ENCODE assay signal across 23 cellular contexts in the genomic region with DNA sequence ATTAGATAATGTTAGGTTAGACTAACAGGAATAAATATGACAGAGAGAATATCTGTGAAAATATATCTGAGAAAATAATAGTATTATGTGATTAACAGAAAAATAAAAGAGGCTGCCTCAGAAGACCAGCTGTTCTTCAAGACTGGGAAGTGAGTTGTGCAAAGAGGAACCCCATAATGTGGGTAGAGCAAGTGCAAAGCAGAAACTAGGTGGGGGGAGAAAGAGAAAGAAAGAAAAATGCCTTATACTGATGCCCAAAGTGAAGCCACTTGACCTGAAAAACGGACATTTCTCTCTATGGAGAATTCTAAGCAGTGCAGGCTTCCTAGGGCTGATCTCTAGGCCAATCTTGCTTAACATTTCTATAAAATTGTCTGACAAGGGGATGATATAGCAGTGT. TPM values are rescaled to one million over a fixed set of nuclear protein-coding genes. Genes with fewer than 3 reads are reported as not detected.
"Had no signal": no experiment of that assay in that cellular context is flagged by ENCODE, and none has a peak within 500 bp of the region (broad histone marks: within the 10 kb centered on the region; RNA-seq: fewer than 3 reads in every experiment).

No MANE protein-coding gene starts in this region.

- ATAC-seq: activated T-cell treated with anti-CD3 and anti-CD28 coated beads, Interleukin-2, amount 50 U/mL, for 4 hours; WTC11 had no signal

- H2AFZ ChIP-seq: PC-9 had no signal

- H3K4me3 ChIP-seq: PC-9, SK-N-MC had no signal

- DNase-seq: activated CD4-positive, alpha-beta memory T cell treated with anti-CD3 and anti-CD28 coated beads for 36 hours; activated CD4-positive, alpha-beta T cell treated with anti-CD3 and anti-CD28 coated beads for 48 hours; activated CD4-positive, CD25-positive, alpha-beta regulatory T cell treated with anti-CD3 and anti-CD28 coated beads, Interleukin-2, amount 50 U/mL, for 72 hours; activated CD8-positive, alpha-beta memory T cell treated with anti-CD3 and anti-CD28 coated beads for 24 hours; activated gamma-delta T cell; activated naive CD4-positive, alpha-beta T cell treated with anti-CD3 and anti-CD28 coated beads for 36 hours; activated T-cell treated with anti-CD3 and anti-CD28 coated beads, Interleukin-2, amount 50 U/mL, for 4 hours; amygdala; cerebellar nuclear complex; IMR-90; KBM-7; NCI-H1105 treated with DMSO at 0.1 percent for 48 hours; NCI-H1436 treated with DMSO at 0.1 percent for 48 hours; NCI-H187 treated with DMSO at 0.1 percent for 48 hours; NCI-H2081 treated with DMSO at 0.1 percent for 48 hours; NCI-H446; NCI-H524; NCI-H774; PC-9; T-helper 1 cell had no signal

- H3K27ac ChIP-seq: PC-9, SK-N-MC had no signal

- H3K4me2 ChIP-seq: PC-9 had no signal

RNA-seq across cellular contexts. Expression of a gene that starts 3.8 kb away (rescaled TPM):
- total RNA-seq: activated CD4-positive, alpha-beta memory T cell treated with anti-CD3 and anti-CD28 coated beads for 36 hours; T-helper 2 cell treated with Interferon-gamma antibody and Interleukin-4, amounts not matched to agents 100 ng/mL and 5 ng/mL, for 36 hours had no signal
